Comparison of ENCODE assay signal across 8 cellular contexts in the genomic region with DNA sequence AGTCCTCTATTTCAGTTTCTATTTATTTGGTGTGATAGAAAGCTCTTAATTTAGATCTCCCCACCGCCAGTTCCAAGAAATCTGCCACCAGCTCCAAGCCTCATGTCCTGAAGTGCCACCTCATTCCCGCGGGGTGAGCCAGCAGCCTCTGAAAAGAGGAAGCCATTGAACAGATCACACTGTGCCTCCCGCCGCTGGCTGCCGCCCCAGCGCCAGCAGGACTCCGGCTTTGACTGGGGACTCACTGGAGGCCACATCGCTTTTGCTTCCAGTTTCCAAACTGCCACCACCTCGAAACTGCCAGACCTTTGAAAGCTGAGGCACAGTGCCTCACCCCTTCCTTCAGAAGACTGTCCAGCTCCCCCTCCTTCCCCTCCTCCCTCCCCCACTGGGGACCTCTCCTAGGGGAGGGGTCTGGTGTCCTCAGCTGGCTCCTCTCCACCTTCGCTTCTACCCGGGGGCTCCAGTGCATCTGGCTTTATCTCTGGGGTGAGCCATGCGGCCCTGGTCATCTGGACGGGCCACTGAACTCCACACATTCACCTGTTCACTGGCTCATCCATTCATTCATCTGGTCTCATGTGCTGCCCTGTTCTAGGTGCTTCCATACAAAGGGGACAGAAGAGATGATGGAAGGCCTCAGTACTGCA. TPM values are rescaled to one million over a fixed set of nuclear protein-coding genes. Genes with fewer than 3 reads are reported as not detected.
A peak's percentile ranks its signal among the peaks of the same experiment; 100 is the strongest.
DNase-seq lines count a peak whose midpoint lies in the region; ATAC-seq, FAIRE-seq and TF ChIP-seq lines count a peak whose summit lies in the region.

No MANE protein-coding gene starts in this region.

- H3K27ac ChIP-seq in Karpas-422 (ENCODE audit: low read length), result peak overlapping the region; percentile 63
- H3K27ac ChIP-seq in adrenal gland, result peak overlapping the region in 2 of 5 donors; percentile 69 to 71
- H3K27ac ChIP-seq in HepG2 (ENCODE audit: extremely low read length, insufficient read depth, low read length), result peak overlapping the region; percentile 66

- H3K79me2 ChIP-seq in Karpas-422 (ENCODE audit: low read length), result no peaks in the 10 kb centered on the region
- no peaks in the 10 kb centered on the region for H3K79me2 ChIP-seq in HepG2 (ENCODE audit: insufficient read depth, low read length)

- H3K27me3 ChIP-seq in Karpas-422 (ENCODE audit: low read length) (no peaks in the 10 kb centered on the region), adrenal gland (no peaks in the 10 kb centered on the region), HepG2 (ENCODE audit: control insufficient read depth in 1 of 2, insufficient read depth in 2 of 2, low read length in 2 of 2) (no peaks in the 10 kb centered on the region)

- H3K9ac ChIP-seq in Karpas-422 (ENCODE audit: low read length), result peak overlapping the region; percentile 56
- peak overlapping the region; percentile 69 for H3K9ac ChIP-seq in HepG2 (ENCODE audit: insufficient read depth, low read depth, low read length)

- peaks cover 46% of the 10 kb centered on the region for H3K4me1 ChIP-seq in Karpas-422 (ENCODE audit: low read length)
- H3K4me1 ChIP-seq in adrenal gland (replicated peaks in 1 of 2), result peaks cover 5 to 12% of the 10 kb centered on the region in 2 donors
- peaks cover 45% of the 10 kb centered on the region for H3K4me1 ChIP-seq in HepG2 (ENCODE audit: insufficient read depth, low read length)

- ATAC-seq in GM21515 (IDR thresholded peaks at IDR 0.05; ENCODE audit: unreplicated experiment), result peak; percentile 62
- ATAC-seq in HepG2, result peak; percentile 81

- FAIRE-seq in HepG2 (lab: Jason Lieb, UNC), result no peak

- H2AFZ ChIP-seq in Karpas-422 (ENCODE audit: low read length) (peak overlapping the region; percentile 14; the same call in 1 of the 2 replicates), HepG2 (ENCODE audit: low read length) (peak overlapping the region; percentile 18)

- TF ChIP-seq CTCF in adrenal gland (IDR thresholded peaks at IDR 0.05) (no peak), HepG2 (CRISPR knock-in tag; IDR thresholded peaks at IDR 0.05) (no peak)

- in situ Hi-C loops in HepG2 (cut with HindIII; ENCODE audit: extremely low pct_ligation_motif_present, low pct_unique_long_range_greater_than_20kb), result no loop called here

- peaks cover 6% of the 10 kb centered on the region for H3K36me3 ChIP-seq in Karpas-422 (ENCODE audit: insufficient read depth, low read length)
- H3K36me3 ChIP-seq in adrenal gland (replicated peaks in 1 of 2), result no peaks in the 10 kb centered on the region
- H3K36me3 ChIP-seq in HepG2 (replicated peaks in 1 of 2; ENCODE audit: control insufficient read depth in 1 of 2, insufficient read depth in 2 of 2, low read length in 2 of 2), result peaks cover 0 to 3% of the 10 kb centered on the region in 2 experiments; a peak in 1 of 5 replicates

- TSS peak; percentile 43 for BruUV-seq in HepG2 (replicated peaks; lab: Mats Ljungman, UMichigan)

- H4K20me1 ChIP-seq in Karpas-422 (ENCODE audit: insufficient read depth, low read depth, low read length) (no peaks in the 10 kb centered on the region), HepG2 (ENCODE audit: insufficient read depth, low read length) (no peaks in the 10 kb centered on the region)

- H3K4me3 ChIP-seq in Karpas-422 (ENCODE audit: low read length) (peak overlapping the region; percentile 56), adrenal gland (peak overlapping the region in 1 of 4 donors; percentile 16), HepG2 (replicated peaks in 1 of 3; ENCODE audit: insufficient read depth in 1 of 3, low read depth in 2 of 3, low read length in 3 of 3) (peak overlapping the region; percentile 45 to 69 (median 57))

- DNase-seq in Karpas-422 (peak; percentile 81), adrenal gland (peak; percentile 58 to 84 (median 71)), HepG2 (ENCODE audit: low spot score) (peak; percentile 13), superior temporal gyrus (ENCODE audit: extremely low spot score) (peak; percentile 70), NCI-H146 (lab: John Stamatoyannopoulos, UW) (no peak), kidney tubule cell (ENCODE audit: low spot score) (no peak)

- CTCF ChIA-PET in HepG2 (lab: Yijun Ruan, JAX; ENCODE audit: low intra/inter-chr PET ratio, low total read pairs), result no interaction called here

- H3K4me2 ChIP-seq in Karpas-422 (ENCODE audit: low read depth, low read length, poor library complexity, severe bottlenecking) (peak overlapping the region; percentile 67), HepG2 (ENCODE audit: low read depth, low read length) (peak overlapping the region; percentile 88)

- TF ChIP-seq EP300 in HepG2 (IDR thresholded peaks at IDR 0.05; ENCODE audit: low read depth in 2 of 2, low read length in 2 of 2) (no peak), HepG2 (CRISPR knock-in tag; IDR thresholded peaks at IDR 0.05; ENCODE audit: borderline replicate concordance) (no peak)

- TF ChIP-seq POLR2A in GM15510 (IDR thresholded peaks at IDR 0.05; ENCODE audit: borderline replicate concordance, extremely low read depth, insufficient read length), result peak; percentile 37
- TF ChIP-seq POLR2A in adrenal gland (IDR thresholded peaks at IDR 0.05), result no peak
- no peak for TF ChIP-seq POLR2A in HepG2 (IDR thresholded peaks at IDR 0.05; ENCODE audit: insufficient read depth in 1 of 2, low read depth in 2 of 2, low read length in 2 of 2)

- H3K9me3 ChIP-seq in Karpas-422 (ENCODE audit: low read length), result 0 out of 2 replicates have a peak, but pooled peaks cover 3% of the 10 kb centered on the region
- H3K9me3 ChIP-seq in adrenal gland (replicated peaks in 1 of 3), result no peaks in the 10 kb centered on the region
- H3K9me3 ChIP-seq in HepG2 (ENCODE audit: low read length), result no peaks in the 10 kb centered on the region

- POLR2A ChIA-PET in HepG2 (lab: Yijun Ruan, JAX), result interaction anchor here (0.9 to 2.0 kb wide), 6 partner anchors 10 to 219 kb away, joined by 3 to 11 read pairs (median 6); a partner anchor contains a TSS

- no peaks in the 10 kb centered on the region for H3K9me2 ChIP-seq in Karpas-422 (replicated peaks; ENCODE audit: insufficient read depth, low read length)

- intact Hi-C loops in adrenal gland (cut with DNase I) (no loop called here), HepG2 (cut with micrococcal nuclease; ENCODE audit: unreplicated experiment) (loop anchor here (5.0 kb wide), 1 partner anchor 41 kb away; no protein-coding TSS in a partner anchor)

- TF ChIP-seq RAD21 in HepG2 (CRISPR knock-in tag; IDR thresholded peaks at IDR 0.05), result no peak

- 36 to 50% (median 42%) methylated on average over 10 to 14 of the region's 14 CpGs for WGBS in adrenal gland, 4 donors
- WGBS in HepG2 (ENCODE audit: low lambda C conversion rate), result 10% methylated on average over 9 of the region's 14 CpGs

RNA-seq across cellular contexts. Expression of a gene that starts 59.0 kb away (rescaled TPM):
- 36.7 and 43.2 TPM in 2 replicates for total RNA-seq in Karpas-422 (2014; rRNA removed; shearing (Covaris generic); ENCODE audit: low replicate concordance)
- total RNA-seq in adrenal gland (10 to 100 TPM; 52.5 to 94.8 (median 66.3) TPM), HepG2 (2016; rRNA removed; fragmentation: Illumina TruSeq; extraction: Trizol) (39.7 and 54.6 TPM in 2 replicates)
- polyA plus RNA-seq in adrenal gland (10 to 100 TPM; 14.3 to 50.6 (median 22.6) TPM), HepG2 (2011; rRNA removed) (30.3 and 33.0 TPM in 2 replicates)
- 13.7 and 15.5 TPM in 2 replicates for total RNA-seq in HepG2 (2016; cell fraction: cytosol; rRNA removed; fragmentation: Illumina TruSeq; extraction: Trizol; ENCODE audit: low read depth)
- 42.0 and 53.2 TPM in 2 replicates for total RNA-seq in HepG2 (2016; cell fraction: insoluble cytoplasmic fraction; rRNA removed; fragmentation: Illumina TruSeq; extraction: Trizol)
- total RNA-seq in HepG2 (2016; cell fraction: membrane; rRNA removed; fragmentation: Illumina TruSeq; extraction: Trizol), result 29.4 and 31.5 TPM in 2 replicates
- total RNA-seq in HepG2 (2016; cell fraction: nucleus; rRNA removed; fragmentation: Illumina TruSeq; extraction: Trizol), result 24.9 and 25.4 TPM in 2 replicates
- polyA plus RNA-seq in HepG2 (2011; cell fraction: cytosol; rRNA removed), result 29.6 and 33.2 TPM in 2 replicates
- polyA plus RNA-seq in HepG2 (2011; cell fraction: nucleus; rRNA removed), result 22.0 and 27.5 TPM in 2 replicates
- polyA plus RNA-seq in HepG2 (2012), result 26.9 and 29.8 TPM in 2 replicates
- 13.6 and 14.5 TPM in 2 replicates for polyA plus RNA-seq in HepG2 (2016; cell fraction: cytosol; fragmentation: Illumina TruSeq; extraction: Trizol; ENCODE audit: low read depth)
- 50.1 and 51.4 TPM in 2 replicates for polyA plus RNA-seq in HepG2 (2016; cell fraction: insoluble cytoplasmic fraction; fragmentation: Illumina TruSeq; extraction: Trizol; ENCODE audit: low read depth)
- polyA plus RNA-seq in HepG2 (2016; cell fraction: membrane; fragmentation: Illumina TruSeq; extraction: Trizol; ENCODE audit: low read depth), result 23.9 and 24.7 TPM in 2 replicates
- polyA plus RNA-seq in HepG2 (2016; cell fraction: nucleus; fragmentation: Illumina TruSeq; extraction: Trizol; ENCODE audit: insufficient read depth, low read depth), result 25.4 and 29.7 TPM in 2 replicates
- 23.9 and 31.1 TPM in 2 replicates for polyA minus RNA-seq in HepG2 (2011; rRNA and poly(A)+ RNA removed; ENCODE audit: low replicate concordance)
- 21.5 and 24.4 TPM in 2 replicates for polyA minus RNA-seq in HepG2 (2011; cell fraction: cytosol; rRNA and poly(A)+ RNA removed)
- 38.5 and 44.3 TPM in 2 replicates for polyA minus RNA-seq in HepG2 (2011; cell fraction: nucleus; rRNA and poly(A)+ RNA removed)

Comparison
In these comparisons a context has a peak if more than half of its experiments do, and no peak if none do; other contexts are left out.
1. DNase-seq: peak in Karpas-422 (single experiment), adrenal gland (7 of 7), HepG2 (single experiment) and superior temporal gyrus (single experiment); none in NCI-H146 (single experiment) and kidney tubule cell (single experiment).